26 cellular contexts compared by ENCODE assay signal in genomic region chr21:44706706-44707615, GRCh38. TPM values are rescaled to one million over a fixed set of nuclear protein-coding genes. Genes with fewer than 3 reads are reported as not detected.
DNase-seq lines count a peak whose midpoint lies in the region; ATAC-seq and TF ChIP-seq lines count a peak whose summit lies in the region.
"Had no signal": no experiment of that assay in that cellular context is flagged by ENCODE, and none has a peak within 500 bp of the region (broad histone marks: within the 10 kb centered on the region; RNA-seq: fewer than 3 reads in every experiment).

No MANE protein-coding gene starts in this region.

- H3K79me2 ChIP-seq in H9 (ENCODE audit: insufficient read depth, low read length) (no peaks in the 10 kb centered on the region), neural progenitor cell (ENCODE audit: low read depth) (no peaks in the 10 kb centered on the region)
- H3K79me2 ChIP-seq: hepatocyte had no signal

- no peak overlapping the region for H3K23ac ChIP-seq in H9 (ENCODE audit: insufficient read length, low read depth, low read length)

- H3K4me3 Mint-ChIP-seq in H9 (peak overlapping the region; percentile 65 to 82), endodermal cell (peak overlapping the region; percentile 45), neural progenitor cell (peak overlapping the region; percentile 62)

- no peak overlapping the region for H2BK12ac ChIP-seq in H9 (ENCODE audit: insufficient read length, low read depth, low read length)

- H3K9me3 Mint-ChIP-seq in H9 (no peaks in the 10 kb centered on the region; a peak in 1 of 5 replicates), endodermal cell (peaks cover 10% of the 10 kb centered on the region), neural progenitor cell (peaks cover 2% of the 10 kb centered on the region)

- no peak overlapping the region for H2BK15ac ChIP-seq in H9 (ENCODE audit: low read depth, low read length)

- peaks cover 15% of the 10 kb centered on the region; the same call in 1 of the 2 replicates for H3K4me1 ChIP-seq in ES-I3 (ENCODE audit: insufficient read depth, low read length)
- peaks cover 12% of the 10 kb centered on the region; the same call in 1 of the 2 replicates for H3K4me1 ChIP-seq in H9 (ENCODE audit: insufficient read depth, low read length)
- H3K4me1 ChIP-seq in endodermal cell (ENCODE audit: control insufficient read depth, insufficient read depth, low read length) = peaks cover 9% of the 10 kb centered on the region
- H3K4me1 ChIP-seq in neural progenitor cell = peaks cover 58% of the 10 kb centered on the region
- no peaks in the 10 kb centered on the region for H3K4me1 ChIP-seq in right cardiac atrium (ENCODE audit: control insufficient read depth, insufficient read depth, low read length)

- H3K56ac ChIP-seq in H9 (ENCODE audit: insufficient read length, low read depth, low read length) = no peak overlapping the region

- no peak overlapping the region for H4K5ac ChIP-seq in H9 (ENCODE audit: insufficient read length, low read depth, low read length)

- H2AFZ ChIP-seq in H9 (ENCODE audit: low read length) (no peak overlapping the region), neural progenitor cell (replicated peaks) (no peak overlapping the region)
- H2AFZ ChIP-seq: hepatocyte had no signal

- H2BK5ac ChIP-seq in H9 (ENCODE audit: insufficient read length, low read length) = no peak overlapping the region

- H3F3A ChIP-seq in neural progenitor cell (ENCODE audit: low read depth) = peaks cover 9% of the 10 kb centered on the region

- H3K4me2 ChIP-seq in H9 (ENCODE audit: insufficient read depth, insufficient read length, low read length) (peak overlapping the region; percentile 39), neural progenitor cell (peak overlapping the region; percentile 69)
- H3K4me2 ChIP-seq: hepatocyte had no signal

- intact Hi-C loops in right cardiac atrium (cut with DNase I) = no loop called here

- no peak overlapping the region for H2BK120ac ChIP-seq in H9 (ENCODE audit: low read depth, low read length, poor library complexity, severe bottlenecking)

- H3K27me3 ChIP-seq in H9 (ENCODE audit: insufficient read depth, low read length) = peaks cover 48% of the 10 kb centered on the region; the same call in 1 of the 2 replicates
- H3K27me3 ChIP-seq in endodermal cell (ENCODE audit: control insufficient read depth, insufficient read depth, low read length, poor library complexity, severe bottlenecking) = peaks cover 77% of the 10 kb centered on the region
- H3K27me3 ChIP-seq in neural progenitor cell = peaks cover 92% of the 10 kb centered on the region
- H3K27me3 ChIP-seq in right cardiac atrium (ENCODE audit: control insufficient read depth, insufficient read depth) = no peaks in the 10 kb centered on the region

- no peak overlapping the region for H3T11ph ChIP-seq in H9 (ENCODE audit: low read length)

- H3K9me3 ChIP-seq in ES-I3 (ENCODE audit: control insufficient read depth, insufficient read depth, low read length) (no peaks in the 10 kb centered on the region), H9 (ENCODE audit: control insufficient read depth, low read depth, low read length) (no peaks in the 10 kb centered on the region), endodermal cell (ENCODE audit: control insufficient read depth, low read length) (peaks cover 6% of the 10 kb centered on the region), neural progenitor cell (ENCODE audit: low read depth) (no peaks in the 10 kb centered on the region), right cardiac atrium (ENCODE audit: control insufficient read depth, low read length) (no peaks in the 10 kb centered on the region)

- peak overlapping the region; percentile 6; the same call in 1 of the 2 replicates for H3K14ac ChIP-seq in H9 (ENCODE audit: insufficient read depth, low read length)

- no peak overlapping the region for H2BK20ac ChIP-seq in H9 (ENCODE audit: low read depth, low read length, poor library complexity, severe bottlenecking)

- H3K4me3 ChIP-seq in endodermal cell (ENCODE audit: low read length) (peak overlapping the region; percentile 29), neural progenitor cell (peak overlapping the region; percentile 22), right cardiac atrium (ENCODE audit: low read length) (no peak overlapping the region)
- H3K4me3 ChIP-seq: dorsolateral prefrontal cortex, hepatocyte had no signal

- no CpG with 5 or more reads among the region's 48 CpGs for WGBS in H9 (ENCODE audit: extremely low coverage, insufficient read length, low lambda C conversion rate)
- 7 to 12% methylated on average over 6 to 41 of the region's 48 CpGs for WGBS in endodermal cell (ENCODE audit: insufficient coverage in 1 of 2, insufficient read length in 1 of 2), 2 experiments
- 6% methylated on average over 48 of the region's 48 CpGs for WGBS in right cardiac atrium

- ATAC-seq in GM18909 (IDR thresholded peaks at IDR 0.05; ENCODE audit: poor library complexity, unreplicated experiment) = no peak
- ATAC-seq in HG03095 (IDR thresholded peaks at IDR 0.05; ENCODE audit: unreplicated experiment) = no peak
- ATAC-seq in right cardiac atrium = no peak
- ATAC-seq: stimulated activated naive CD8-positive, alpha-beta T cell treated with anti-CD3 and anti-CD28 coated beads, Interleukin-15, amount 100 ng/mL, for 72 hours had no signal

- H3K4me1 Mint-ChIP-seq in H9 (peaks cover 76 to 81% of the 10 kb centered on the region in 2 experiments), endodermal cell (peaks cover 67% of the 10 kb centered on the region), neural progenitor cell (peaks cover 52% of the 10 kb centered on the region)

- no peak overlapping the region for H4K8ac ChIP-seq in H9 (replicated peaks; ENCODE audit: insufficient read length, low read depth, low read length)

- H3K9ac ChIP-seq in ES-I3 (ENCODE audit: low read depth, low read length) (peak overlapping the region; percentile 51), H9 (ENCODE audit: extremely low read depth, insufficient read length, low read length) (no peak overlapping the region), endodermal cell (ENCODE audit: extremely low read depth, low read length, poor library complexity, severe bottlenecking) (no peak overlapping the region), neural progenitor cell (no peak overlapping the region)

- no peak for DNase-seq in H9
- peak; percentile 74 for DNase-seq in endodermal cell
- DNase-seq in neural progenitor cell (ENCODE audit: low spot score) = peak; percentile 51
- no peak for DNase-seq in DMS79 treated with DMSO at 0.1 percent for 48 hours (lab: John Stamatoyannopoulos, UW)
- DNase-seq in right cardiac atrium = no peak
- DNase-seq: activated naive CD4-positive, alpha-beta T cell; amygdala; DND-41; foreskin fibroblast; kidney glomerular epithelial cell; MM.1S; NCI-H1436 treated with DMSO at 0.1 percent for 48 hours; NCI-H2171 treated with DMSO at 0.1 percent for 48 hours; NCI-H526; stimulated activated CD4-positive, alpha-beta T cell treated with anti-CD3 and anti-CD28 coated beads, Interleukin-4, amount 100 ng/mL, for 24 hours; stimulated activated naive CD8-positive, alpha-beta T cell treated with anti-CD3 and anti-CD28 coated beads, Interleukin-15, amount 100 ng/mL, for 72 hours; SW 1271; trophoblast cell had no signal

- no peak overlapping the region for H3K4ac ChIP-seq in H9 (ENCODE audit: low read depth, low read length)

- H2AK5ac ChIP-seq in H9 (ENCODE audit: insufficient read length, low read length) = no peak overlapping the region

- H3K27ac Mint-ChIP-seq in H9 = no peak overlapping the region
- no peak overlapping the region for H3K27ac Mint-ChIP-seq in endodermal cell
- H3K27ac Mint-ChIP-seq in neural progenitor cell = no peak overlapping the region
- H3K27ac Mint-ChIP-seq: stimulated activated naive CD8-positive, alpha-beta T cell treated with anti-CD3 and anti-CD28 coated beads, Interleukin-15, amount 100 ng/mL, for 72 hours had no signal

- no peaks in the 10 kb centered on the region for H3K79me1 ChIP-seq in H9 (ENCODE audit: insufficient read depth, low read depth, low read length, poor library complexity, severe bottlenecking)

- H4K20me1 ChIP-seq in H9 (ENCODE audit: control insufficient read depth, insufficient read depth, insufficient read length) = no peaks in the 10 kb centered on the region
- peaks cover 30% of the 10 kb centered on the region for H4K20me1 ChIP-seq in neural progenitor cell (ENCODE audit: low read depth)

- peaks cover 38% of the 10 kb centered on the region for H3K23me2 ChIP-seq in H9 (ENCODE audit: insufficient read length, low read depth, low read length, poor library complexity, severe bottlenecking)

- H3K27me3 Mint-ChIP-seq in H9 (ENCODE audit: low read depth) (peaks cover 68% of the 10 kb centered on the region), endodermal cell (ENCODE audit: insufficient read depth) (peaks cover 82% of the 10 kb centered on the region), neural progenitor cell (ENCODE audit: insufficient read depth, low read depth) (peaks cover 79% of the 10 kb centered on the region)

- H3K36me3 Mint-ChIP-seq in H9 (ENCODE audit: insufficient read depth in 1 of 3, low read depth in 3 of 3) (no peaks in the 10 kb centered on the region; a peak in 1 of 7 replicates), endodermal cell (ENCODE audit: low read depth) (no peaks in the 10 kb centered on the region), neural progenitor cell (no peaks in the 10 kb centered on the region)

- H3K36me3 ChIP-seq in ES-I3 (ENCODE audit: insufficient read depth, low read length) (no peaks in the 10 kb centered on the region), endodermal cell (ENCODE audit: control insufficient read depth, insufficient read depth, low read length) (no peaks in the 10 kb centered on the region), neural progenitor cell (no peaks in the 10 kb centered on the region)
- H3K36me3 ChIP-seq: spleen had no signal

- no peak for TF ChIP-seq CTCF in H9 (conservative IDR thresholded peaks at IDR 0.05)
- TF ChIP-seq CTCF in endodermal cell (conservative IDR thresholded peaks at IDR 0.05) = no peak
- TF ChIP-seq CTCF in neural progenitor cell (IDR thresholded peaks at IDR 0.05) = no peak

- H3K18ac ChIP-seq in H9 (ENCODE audit: insufficient read length, low read depth, low read length) = no peak overlapping the region

- no peak overlapping the region for H4K91ac ChIP-seq in H9 (ENCODE audit: insufficient read length, low read depth, low read length)

- no peak overlapping the region for H3K27ac ChIP-seq in H9 (ENCODE audit: insufficient read length, low read depth, low read length)
- no peak overlapping the region for H3K27ac ChIP-seq in endodermal cell (ENCODE audit: low read depth, low read length)
- H3K27ac ChIP-seq in neural progenitor cell = no peak overlapping the region
- no peak overlapping the region for H3K27ac ChIP-seq in right cardiac atrium (ENCODE audit: low read length)
- H3K27ac ChIP-seq: dorsolateral prefrontal cortex, hepatocyte, spleen had no signal

RNA-seq across cellular contexts. Expression of gene TSPEAR, which starts 4.4 kb away (rescaled TPM):
- 1.2 and 1.3 TPM in 2 replicates for total RNA-seq in H9 (2021)
- 1 to 10 TPM; 1.5 to 6.0 TPM for total RNA-seq in endodermal cell
- polyA plus RNA-seq in endodermal cell (2013, experiment 1 of 2) = 0.32 TPM
- 0.29 TPM for polyA plus RNA-seq in endodermal cell (2013, experiment 2 of 2)
- total RNA-seq in neural progenitor cell (ENCODE audit: low replicate concordance) = not detected in 2 replicates
- 1 to 10 TPM in 3 of 4 donors, under 1 TPM in 1; 0.29 to 4.6 (median 1.3) TPM for total RNA-seq in right cardiac atrium
- polyA plus RNA-seq in right cardiac atrium = 2.2 TPM
- total RNA-seq: epithelial cell of proximal tubule, hepatocyte, pulmonary artery endothelial cell had no signal

RNA-seq across cellular contexts. Expression of gene KRTAP10-12, which starts 10.0 kb away (rescaled TPM):
- total RNA-seq in H9 (2021) (not detected in 2 replicates), endodermal cell (not detected), neural progenitor cell (ENCODE audit: low replicate concordance) (not detected in 2 replicates), right cardiac atrium (not detected)
- not detected for polyA plus RNA-seq in endodermal cell (2013, experiment 1 of 2)
- polyA plus RNA-seq in endodermal cell (2013, experiment 2 of 2) = not detected
- not detected for polyA plus RNA-seq in right cardiac atrium
- total RNA-seq: dorsolateral prefrontal cortex, epithelial cell of proximal tubule, hepatocyte, pulmonary artery endothelial cell, spleen had no signal
- polyA plus RNA-seq: hepatocyte, spleen had no signal

RNA-seq across cellular contexts. Expression of gene KRTAP12-1, which starts 25.0 kb away (rescaled TPM):
- not detected in 2 replicates for total RNA-seq in H9 (2021)
- not detected for total RNA-seq in endodermal cell
- polyA plus RNA-seq in endodermal cell (2013, experiment 1 of 2) = not detected
- polyA plus RNA-seq in endodermal cell (2013, experiment 2 of 2) = not detected
- total RNA-seq in neural progenitor cell (ENCODE audit: low replicate concordance) = not detected in 2 replicates
- total RNA-seq in right cardiac atrium = not detected
- polyA plus RNA-seq in right cardiac atrium = not detected
- total RNA-seq: epithelial cell of proximal tubule, hepatocyte, pulmonary artery endothelial cell, spleen had no signal
- polyA plus RNA-seq: hepatocyte, spleen had no signal

RNA-seq across cellular contexts. Expression of gene KRTAP12-2, which starts 40.2 kb away (rescaled TPM):
- not detected in 2 replicates for total RNA-seq in H9 (2021)
- total RNA-seq in endodermal cell = not detected
- polyA plus RNA-seq in endodermal cell (2013, experiment 1 of 2) = not detected
- polyA plus RNA-seq in endodermal cell (2013, experiment 2 of 2) = not detected
- not detected in 2 replicates for total RNA-seq in neural progenitor cell (ENCODE audit: low replicate concordance)
- not detected for total RNA-seq in right cardiac atrium
- not detected for polyA plus RNA-seq in right cardiac atrium
- total RNA-seq: dorsolateral prefrontal cortex, epithelial cell of proximal tubule, hepatocyte, pulmonary artery endothelial cell, spleen had no signal
- polyA plus RNA-seq: hepatocyte, spleen had no signal

RNA-seq across cellular contexts. Expression of gene KRTAP12-3, which starts 49.2 kb away (rescaled TPM):
- total RNA-seq in H9 (2021) (not detected in 2 replicates), endodermal cell (not detected), neural progenitor cell (ENCODE audit: low replicate concordance) (not detected in 2 replicates), right cardiac atrium (not detected)
- polyA plus RNA-seq in endodermal cell (2013, experiment 1 of 2) = not detected
- not detected for polyA plus RNA-seq in endodermal cell (2013, experiment 2 of 2)
- polyA plus RNA-seq in right cardiac atrium = not detected
- total RNA-seq: dorsolateral prefrontal cortex, epithelial cell of proximal tubule, hepatocyte, pulmonary artery endothelial cell, spleen had no signal
- polyA plus RNA-seq: hepatocyte, spleen had no signal

Comparison
In these comparisons a context has a peak if more than half of its experiments do, and no peak if none do; other contexts are left out.
1. DNase-seq: peak in endodermal cell (single experiment) and neural progenitor cell (single experiment); none in H9 (single experiment), DMS79 treated with DMSO at 0.1 percent for 48 hours (single experiment) and right cardiac atrium (0 of 3).
2. Peak in every context shown above with its lines, with median percentiles within 50 percentile points of each other: H3K4me3 Mint-ChIP-seq.